ENCODE assay signal across 8 cellular contexts in genomic region chr6:127267742-127268588, GRCh38. TPM values are rescaled to one million over a fixed set of nuclear protein-coding genes. Genes with fewer than 3 reads are reported as not detected.
DNase-seq lines count a peak whose midpoint lies in the region; ATAC-seq lines count a peak whose summit lies in the region.

No MANE protein-coding gene starts in this region.

- CTCF ChIA-PET in activated naive CD4-positive, alpha-beta T cell treated with anti-CD3 and anti-CD28 coated beads for 36 hours (lab: Charles Lee) = interaction anchor here (1.8 kb wide), 2 partner anchors 8 to 78 kb away, joined by 9 to 13 read pairs; no protein-coding TSS in a partner anchor

- H3K9ac ChIP-seq in duodenal mucosa (ENCODE audit: low read depth in 1 of 2, low read length in 2 of 2) = peak overlapping the region; percentile 92 to 95

- DNase-seq in activated naive CD4-positive, alpha-beta T cell treated with anti-CD3 and anti-CD28 coated beads for 36 hours = no peak
- DNase-seq in activated naive CD4-positive, alpha-beta T cell treated with anti-CD3 and anti-CD28 coated beads, Interleukin-2, amount 50 U/mL, for 16 hours = no peak
- DNase-seq in NCI-H69 (lab: John Stamatoyannopoulos, UW) = peak; percentile 73
- no peak for DNase-seq in natural killer cell treated with Interleukin-12 subunit alpha and Interleukin-12 subunit beta and Interleukin-15 and Interleukin-18, amount 100 ng/mL, for 72 hours (ENCODE audit: low spot score)
- no peak for DNase-seq in middle frontal gyrus (ENCODE audit: extremely low spot score, low spot score)

- peaks cover 34% of the 10 kb centered on the region for H3K4me1 Mint-ChIP-seq in activated naive CD4-positive, alpha-beta T cell treated with anti-CD3 and anti-CD28 coated beads for 36 hours (ENCODE audit: low read depth)
- H3K4me1 Mint-ChIP-seq in natural killer cell treated with Interleukin-12 subunit alpha and Interleukin-12 subunit beta and Interleukin-15 and Interleukin-18, amount 100 ng/mL, for 72 hours (ENCODE audit: low read depth in 2 of 2) = peaks cover 23 to 31% of the 10 kb centered on the region in 2 donors

- H3K4me3 ChIP-seq in duodenal mucosa (ENCODE audit: low read depth in 1 of 2, low read length in 2 of 2) = peak overlapping the region; percentile 97 to 98

- no peaks in the 10 kb centered on the region for H3K9me3 ChIP-seq in duodenal mucosa (ENCODE audit: control insufficient read depth in 1 of 2, low read length in 2 of 2)

- H3K9me3 Mint-ChIP-seq in activated naive CD4-positive, alpha-beta T cell treated with anti-CD3 and anti-CD28 coated beads for 36 hours = no peaks in the 10 kb centered on the region
- H3K9me3 Mint-ChIP-seq in natural killer cell treated with Interleukin-12 subunit alpha and Interleukin-12 subunit beta and Interleukin-15 and Interleukin-18, amount 100 ng/mL, for 72 hours = no peaks in the 10 kb centered on the region

- no peak for ATAC-seq in natural killer cell treated with Interleukin-12 subunit alpha and Interleukin-12 subunit beta and Interleukin-15 and Interleukin-18, amount 100 ng/mL, for 72 hours
- no peak for ATAC-seq in HG02970 (IDR thresholded peaks at IDR 0.05; ENCODE audit: low FRiP score, unreplicated experiment)
- ATAC-seq in HG03025 (IDR thresholded peaks at IDR 0.05; ENCODE audit: low FRiP score, unreplicated experiment) = no peak

- H3K27me3 ChIP-seq in duodenal mucosa (ENCODE audit: control insufficient read depth in 1 of 2, insufficient read depth in 2 of 2, low read length in 2 of 2) = no peaks in the 10 kb centered on the region

- H3K27ac Mint-ChIP-seq in activated naive CD4-positive, alpha-beta T cell treated with anti-CD3 and anti-CD28 coated beads for 36 hours = peak overlapping the region; percentile 100
- H3K27ac Mint-ChIP-seq in natural killer cell treated with Interleukin-12 subunit alpha and Interleukin-12 subunit beta and Interleukin-15 and Interleukin-18, amount 100 ng/mL, for 72 hours = peak overlapping the region; percentile 96

- peak overlapping the region; percentile 99 for H3K27ac ChIP-seq in duodenal mucosa (ENCODE audit: low read depth, low read length)

- peak overlapping the region; percentile 100 for H3K4me3 Mint-ChIP-seq in activated naive CD4-positive, alpha-beta T cell treated with anti-CD3 and anti-CD28 coated beads for 36 hours
- peak overlapping the region; percentile 98 for H3K4me3 Mint-ChIP-seq in natural killer cell treated with Interleukin-12 subunit alpha and Interleukin-12 subunit beta and Interleukin-15 and Interleukin-18, amount 100 ng/mL, for 72 hours

- no peaks in the 10 kb centered on the region for H3K27me3 Mint-ChIP-seq in activated naive CD4-positive, alpha-beta T cell treated with anti-CD3 and anti-CD28 coated beads for 36 hours (ENCODE audit: low read depth)
- peaks cover 0 to 2% of the 10 kb centered on the region in 2 donors for H3K27me3 Mint-ChIP-seq in natural killer cell treated with Interleukin-12 subunit alpha and Interleukin-12 subunit beta and Interleukin-15 and Interleukin-18, amount 100 ng/mL, for 72 hours

- no peaks in the 10 kb centered on the region for H3K36me3 ChIP-seq in duodenal mucosa (ENCODE audit: control insufficient read depth in 1 of 2, insufficient read depth in 2 of 2, low read length in 2 of 2)

- peaks cover 11 to 20% of the 10 kb centered on the region in 2 donors for H3K4me1 ChIP-seq in duodenal mucosa (ENCODE audit: control insufficient read depth in 1 of 2, insufficient read depth in 2 of 2, low read length in 2 of 2)

- H3K36me3 Mint-ChIP-seq in activated naive CD4-positive, alpha-beta T cell treated with anti-CD3 and anti-CD28 coated beads for 36 hours (ENCODE audit: low read depth) = peaks cover 7% of the 10 kb centered on the region
- H3K36me3 Mint-ChIP-seq in natural killer cell treated with Interleukin-12 subunit alpha and Interleukin-12 subunit beta and Interleukin-15 and Interleukin-18, amount 100 ng/mL, for 72 hours = peaks cover 6% of the 10 kb centered on the region

- intact Hi-C loops in activated naive CD4-positive, alpha-beta T cell treated with anti-CD3 and anti-CD28 coated beads for 36 hours (cut with micrococcal nuclease) = loop anchor here (1.0 to 10.0 kb wide), 7 partner anchors 147 to 1963 kb away; partner anchors contain the start of genes CENPW, HDDC2, NCOA7 and PTPRK

RNA-seq across cellular contexts. Expression of gene RNF146, which starts 1.3 kb away (rescaled TPM):
- 10 to 100 TPM in 1 of 2 experiments, 1 to 10 TPM in 1; 9.7 to 10.8 TPM for total RNA-seq in activated naive CD4-positive, alpha-beta T cell treated with anti-CD3 and anti-CD28 coated beads for 36 hours
- 10 to 100 TPM; 21.6 to 29.4 TPM for total RNA-seq in natural killer cell treated with Interleukin-12 subunit alpha and Interleukin-12 subunit beta and Interleukin-15 and Interleukin-18, amount 100 ng/mL, for 72 hours
